In genomic region chr5:18653216-18653752, GRCh38 we compare ENCODE assay signal across 19 cellular contexts.
A peak's percentile ranks its signal among the peaks of the same experiment; 100 is the strongest.
DNase-seq lines count a peak whose midpoint lies in the region; ATAC-seq and TF ChIP-seq lines count a peak whose summit lies in the region.
"Had no signal": no experiment of that assay in that cellular context is flagged by ENCODE, and none has a peak within 500 bp of the region (broad histone marks: within the 10 kb centered on the region; RNA-seq: fewer than 3 reads in every experiment).

No MANE protein-coding gene starts in this region.

- DNase-seq in M059J (ENCODE audit: low read depth), result peak; percentile 3
- DNase-seq in erythroblast (lab: John Stamatoyannopoulos, UW), result no peak
- DNase-seq in cerebellum (ENCODE audit: low spot score), result no peak
- no peak for DNase-seq in NCI-H748 treated with DMSO at 0.1 percent for 48 hours (lab: John Stamatoyannopoulos, UW)
- DNase-seq: activated CD4-positive, CD25-positive, alpha-beta regulatory T cell treated with anti-CD3 and anti-CD28 coated beads, Interleukin-2, amount 50 U/mL, for 72 hours; activated CD8-positive, alpha-beta memory T cell treated with anti-CD3 and anti-CD28 coated beads, Interleukin-2, amount 50 U/mL, for 4 hours; activated naive CD4-positive, alpha-beta T cell treated with anti-CD3 and anti-CD28 coated beads, Interleukin-2, amount 10 ng/mL, durations not matched to agents 7 days and 5 days; EL; gastrocnemius medialis; Kasumi-1; left ventricle myocardium inferior; naive B cell; SIG-M5; stimulated activated CD4-positive, alpha-beta T cell treated with anti-CD3 and anti-CD28 coated beads, Interleukin-12 subunit alpha, Interleukin-12 subunit beta, amount 100 ng/mL, for 4 hours; stimulated activated naive CD8-positive, alpha-beta T cell treated with anti-CD3 and anti-CD28 coated beads, Interleukin-15, amount 100 ng/mL, for 72 hours had no signal

- ATAC-seq in GM18517 (IDR thresholded peaks at IDR 0.05; ENCODE audit: unreplicated experiment) (peak; percentile 84), GM21381 (IDR thresholded peaks at IDR 0.05; ENCODE audit: unreplicated experiment) (peak; percentile 87), HG02981 (IDR thresholded peaks at IDR 0.05; ENCODE audit: unreplicated experiment) (peak; percentile 77), GM21367 (IDR thresholded peaks at IDR 0.05; ENCODE audit: unreplicated experiment) (no peak)
- ATAC-seq: gastrocnemius medialis; stimulated activated naive CD8-positive, alpha-beta T cell treated with anti-CD3 and anti-CD28 coated beads, Interleukin-15, amount 100 ng/mL, for 72 hours had no signal

- no peak for TF ChIP-seq POLR2A in erythroblast (IDR thresholded peaks at IDR 0.05; ENCODE audit: low read length)
